Comparison of ENCODE assay signal across 1 cellular context in genomic region chr6:36319436-36319762, GRCh38.
TF ChIP-seq lines count a peak whose summit lies in the region.

No MANE protein-coding gene starts in this region.

TF ChIP-seq in GM23338, 12 proteins besides CTCF, POLR2A, EP300 and RAD21 (continued from another document):
- no peak for TF ChIP-seq ETS1 (IDR thresholded peaks at IDR 0.05)
- TF ChIP-seq JUNB (IDR thresholded peaks at IDR 0.05; ENCODE audit: unreplicated experiment) = no peak
- TF ChIP-seq REST (IDR thresholded peaks at IDR 0.05; ENCODE audit: unreplicated experiment) = no peak
- no peak for TF ChIP-seq NANOG (IDR thresholded peaks at IDR 0.05; ENCODE audit: borderline replicate concordance)
- TF ChIP-seq CREB1 (CRISPR knock-in tag; IDR thresholded peaks at IDR 0.05; ENCODE audit: low read depth) = no peak
